ENCODE assay signal across 33 cellular contexts in genomic region chr6:111492499-111492898, GRCh38. TPM values are rescaled to one million over a fixed set of nuclear protein-coding genes. Genes with fewer than 3 reads are reported as not detected.
DNase-seq lines count a peak whose midpoint lies in the region; ATAC-seq, FAIRE-seq and TF ChIP-seq lines count a peak whose summit lies in the region.
"Had no signal": no experiment of that assay in that cellular context is flagged by ENCODE, and none has a peak within 500 bp of the region (broad histone marks: within the 10 kb centered on the region; RNA-seq: fewer than 3 reads in every experiment).

No MANE protein-coding gene starts in this region.

- TF ChIP-seq POLR2A in HepG2 (IDR thresholded peaks at IDR 0.05; ENCODE audit: insufficient read depth in 1 of 2, low read depth in 2 of 2, low read length in 2 of 2): no peak
- TF ChIP-seq POLR2A in right lobe of liver (IDR thresholded peaks at IDR 0.05): no peak
- no peak for TF ChIP-seq POLR2A in K562 (conservative IDR thresholded peaks at IDR 0.05)
- TF ChIP-seq POLR2A in sigmoid colon (IDR thresholded peaks at IDR 0.05): no peak

- H3K36me3 ChIP-seq in HepG2 (replicated peaks in 1 of 2; ENCODE audit: control insufficient read depth in 1 of 2, insufficient read depth in 2 of 2, low read length in 2 of 2) (peaks cover 0 to 4% of the 10 kb centered on the region in 2 experiments; a peak in 2 of 5 replicates), right lobe of liver (no peaks in the 10 kb centered on the region), A673 (ENCODE audit: insufficient read depth, low read length, poor library complexity, severe bottlenecking) (no peaks in the 10 kb centered on the region), K562 (ENCODE audit: control insufficient read depth, insufficient read depth, low read length) (peaks cover 6% of the 10 kb centered on the region; the same call in 1 of the 3 replicates), sigmoid colon (no peaks in the 10 kb centered on the region)

- H3K9me1 ChIP-seq in K562 (ENCODE audit: control insufficient read depth, insufficient read depth, low read length): no peaks in the 10 kb centered on the region

- H3K27ac ChIP-seq in HepG2 (ENCODE audit: extremely low read length, insufficient read depth, low read length): no peak overlapping the region
- H3K27ac ChIP-seq in right lobe of liver: no peak overlapping the region
- H3K27ac ChIP-seq in A673 (ENCODE audit: low read depth, low read length, poor library complexity, severe bottlenecking): peak overlapping the region; percentile 41
- H3K27ac ChIP-seq in K562 (ENCODE audit: extremely low read depth, low read depth, low read length): no peak overlapping the region
- no peak overlapping the region for H3K27ac ChIP-seq in sigmoid colon
- H3K27ac ChIP-seq: 22Rv1; A549; BLaER1; BLaER1 treated with 17β-estradiol and CSF1 and Interleukin-3, amounts not matched to agents 10 nM and 100 nM; C4-2B had no signal

- FAIRE-seq in HepG2 (lab: Jason Lieb, UNC): no peak
- FAIRE-seq in K562 (lab: Jason Lieb, UNC): no peak
- FAIRE-seq: A204.1, A549, D721Med had no signal

- no peak overlapping the region for H3K9ac ChIP-seq in HepG2 (ENCODE audit: insufficient read depth, low read depth, low read length)
- H3K9ac ChIP-seq in K562 (ENCODE audit: insufficient read depth in 1 of 2, low read depth in 2 of 2, low read length in 2 of 2): no peak overlapping the region
- H3K9ac ChIP-seq: BLaER1; BLaER1 treated with 17β-estradiol and CSF1 and Interleukin-3, amounts not matched to agents 10 nM and 100 nM had no signal

- no peak overlapping the region for H3K4me3 ChIP-seq in HepG2 (replicated peaks in 1 of 3; ENCODE audit: insufficient read depth in 1 of 3, low read depth in 2 of 3, low read length in 3 of 3)
- no peak overlapping the region for H3K4me3 ChIP-seq in right lobe of liver
- no peak overlapping the region for H3K4me3 ChIP-seq in A673 (ENCODE audit: low read depth, low read length, poor library complexity, severe bottlenecking)
- no peak overlapping the region for H3K4me3 ChIP-seq in K562
- no peak overlapping the region for H3K4me3 ChIP-seq in sigmoid colon
- H3K4me3 ChIP-seq: A549; BLaER1; BLaER1 treated with 17β-estradiol and CSF1 and Interleukin-3, amounts not matched to agents 10 nM and 100 nM had no signal

- CTCF ChIA-PET in HepG2 (lab: Yijun Ruan, JAX; ENCODE audit: low intra/inter-chr PET ratio, low total read pairs) (no interaction called here), A673 (lab: Charles Lee) (no interaction called here), K562 (lab: Yijun Ruan, JAX; ENCODE audit: low intra/inter-chr PET ratio) (no interaction called here)

- H3K4me1 ChIP-seq in HepG2 (ENCODE audit: insufficient read depth, low read length) (0 out of 2 replicates have a peak, but pooled peaks cover 8% of the 10 kb centered on the region), right lobe of liver (no peaks in the 10 kb centered on the region), A673 (ENCODE audit: insufficient read depth, low read length, poor library complexity, severe bottlenecking) (peaks cover 10% of the 10 kb centered on the region), K562 (replicated peaks in 1 of 2; ENCODE audit: control insufficient read depth in 2 of 2, insufficient read depth in 2 of 2, low read length in 2 of 2) (no peaks in the 10 kb centered on the region), sigmoid colon (peaks cover 0 to 15% (median 10%) of the 10 kb centered on the region in 4 donors)
- H3K4me1 ChIP-seq: A549, BE2C, Caco-2 had no signal

- H3K4me2 ChIP-seq in HepG2 (ENCODE audit: low read depth, low read length): no peak overlapping the region
- no peak overlapping the region for H3K4me2 ChIP-seq in K562 (ENCODE audit: insufficient read depth, low read length)
- H3K4me2 ChIP-seq: A549; BLaER1; BLaER1 treated with 17β-estradiol and CSF1 and Interleukin-3, amounts not matched to agents 10 nM and 100 nM had no signal

- H2AFZ ChIP-seq in HepG2 (ENCODE audit: low read length): no peak overlapping the region
- H2AFZ ChIP-seq in K562 (ENCODE audit: low read depth, low read length): no peak overlapping the region

- POLR2A ChIA-PET in HepG2 (lab: Yijun Ruan, JAX): interaction anchor here (0.8 to 1.0 kb wide), 2 partner anchors 8 to 10 kb away, joined by 3 to 4 read pairs; partner anchors contain the start of gene REV3L
- POLR2A ChIA-PET in A673 (lab: Charles Lee; ENCODE audit: low non-redundant PET): no interaction called here
- POLR2A ChIA-PET in K562 (lab: Yijun Ruan, JAX): no interaction called here

- no peak for TF ChIP-seq CTCF in HepG2 (CRISPR knock-in tag; IDR thresholded peaks at IDR 0.05)
- TF ChIP-seq CTCF in right lobe of liver (IDR thresholded peaks at IDR 0.05): no peak
- no peak for TF ChIP-seq CTCF in A673 (conservative IDR thresholded peaks at IDR 0.05; ENCODE audit: low read depth, low read length)
- TF ChIP-seq CTCF in K562 (IDR thresholded peaks at IDR 0.05 in 2 of 3, conservative IDR thresholded peaks at IDR 0.05 in 1 of 3; ENCODE audit: insufficient read depth in 2 of 3, low read depth in 1 of 3, low read length in 3 of 3): no peak
- no peak for TF ChIP-seq CTCF in sigmoid colon (IDR thresholded peaks at IDR 0.05)

- H3K27me3 ChIP-seq in HepG2 (ENCODE audit: control insufficient read depth in 1 of 2, insufficient read depth in 2 of 2, low read length in 2 of 2) (no peaks in the 10 kb centered on the region), right lobe of liver (no peaks in the 10 kb centered on the region), A673 (replicated peaks; ENCODE audit: insufficient read depth, low read depth, low read length, poor library complexity) (no peaks in the 10 kb centered on the region), K562 (ENCODE audit: control insufficient read depth in 2 of 2, insufficient read depth in 2 of 2, low read length in 2 of 2) (no peaks in the 10 kb centered on the region), sigmoid colon (no peaks in the 10 kb centered on the region)
- H3K27me3 ChIP-seq: BE2C; BLaER1; BLaER1 treated with 17β-estradiol and CSF1 and Interleukin-3, amounts not matched to agents 10 nM and 100 nM had no signal

- TF ChIP-seq RAD21 in HepG2 (CRISPR knock-in tag; IDR thresholded peaks at IDR 0.05) (no peak), K562 (CRISPR knock-in tag; conservative IDR thresholded peaks at IDR 0.05 in 1 of 2, IDR thresholded peaks at IDR 0.05 in 1 of 2) (no peak)

- no peak for ATAC-seq in HepG2
- no peak for ATAC-seq in right lobe of liver
- ATAC-seq in K562: no peak; the same call in 2 of the 3 replicates
- ATAC-seq: A549; CD8-positive, alpha-beta T cell had no signal

- DNase-seq in HepG2 (ENCODE audit: low spot score) (no peak), right lobe of liver (no peak), A673 (ENCODE audit: low spot score) (no peak), K562 (ENCODE audit: extremely low read depth in 1 of 4, low spot score in 3 of 4) (no peak), sigmoid colon (no peak), cardiac septum (ENCODE audit: low spot score) (no peak)
- DNase-seq: 8988T; ACHN; AML-193; BE2C; C1 segment of cervical spinal cord; Caco-2; Calu3; CD4-positive, alpha-beta memory T cell; CD4-positive, alpha-beta T cell; CD4-positive, CD25-positive, alpha-beta regulatory T cell; CD8-positive, alpha-beta memory T cell; CD8-positive, alpha-beta T cell; COR-L47; DMS 273 treated with DMSO at 0.1 percent for 48 hours; DMS153; DMS53; DMS79; DMS79 treated with DMSO at 0.1 percent for 48 hours; DND-41; EL had no signal

- TF ChIP-seq EP300 in HepG2 (IDR thresholded peaks at IDR 0.05; ENCODE audit: low read depth in 2 of 2, low read length in 2 of 2): no peak
- no peak for TF ChIP-seq EP300 in HepG2 (CRISPR knock-in tag; IDR thresholded peaks at IDR 0.05; ENCODE audit: borderline replicate concordance)
- no peak for TF ChIP-seq EP300 in K562 (IDR thresholded peaks at IDR 0.05; ENCODE audit: low read length)
- no peak for TF ChIP-seq EP300 in sigmoid colon (IDR thresholded peaks at IDR 0.05)

- no TSS peak for BruUV-seq in HepG2 (replicated peaks; lab: Mats Ljungman, UMichigan)
- BruUV-seq in A673 (replicated peaks; lab: Mats Ljungman, UMichigan): no TSS peak
- no TSS peak for BruUV-seq in K562 (replicated peaks; lab: Mats Ljungman, UMichigan)

- H4K20me1 ChIP-seq in HepG2 (ENCODE audit: insufficient read depth, low read length) (no peaks in the 10 kb centered on the region), K562 (replicated peaks; ENCODE audit: control insufficient read depth, insufficient read depth, low read length) (no peaks in the 10 kb centered on the region)

- WGBS in HepG2 (ENCODE audit: low lambda C conversion rate): 95% methylated on average over 2 of the region's 2 CpGs
- 96% methylated on average over 2 of the region's 2 CpGs for WGBS in right lobe of liver (ENCODE audit: insufficient coverage, low coverage, low lambda C conversion rate, missing lambda C conversion rate)
- 84% methylated on average over 2 of the region's 2 CpGs for WGBS in K562 (ENCODE audit: insufficient coverage, low coverage, missing lambda C conversion rate)
- 97 to 99% methylated on average over 2 of the region's 2 CpGs for WGBS in sigmoid colon, 2 donors

- H3K79me2 ChIP-seq in HepG2 (ENCODE audit: insufficient read depth, low read length): peaks cover 46% of the 10 kb centered on the region
- H3K79me2 ChIP-seq in K562 (ENCODE audit: control insufficient read depth, insufficient read depth, low read length): no peaks in the 10 kb centered on the region

- intact Hi-C loops in HepG2 (cut with micrococcal nuclease; ENCODE audit: unreplicated experiment): no loop called here
- intact Hi-C loops in right lobe of liver (cut with DNase I): no loop called here
- intact Hi-C loops in A673 (cut with micrococcal nuclease; ENCODE audit: unreplicated experiment): no loop called here
- intact Hi-C loops in K562 (cut with micrococcal nuclease): no loop called here
- intact Hi-C loops in sigmoid colon (cut with DNase I): no loop called here
- intact Hi-C loops in cardiac septum (cut with DNase I): no loop called here

- H3K9me3 ChIP-seq in HepG2 (ENCODE audit: low read length): no peaks in the 10 kb centered on the region
- no peaks in the 10 kb centered on the region for H3K9me3 ChIP-seq in right lobe of liver
- no peaks in the 10 kb centered on the region for H3K9me3 ChIP-seq in A673 (ENCODE audit: low read depth, low read length, poor library complexity, severe bottlenecking)
- no peaks in the 10 kb centered on the region for H3K9me3 ChIP-seq in K562 (replicated peaks; ENCODE audit: control insufficient read depth, insufficient read depth, low read depth, low read length)
- H3K9me3 ChIP-seq in sigmoid colon: no peaks in the 10 kb centered on the region
- H3K9me3 ChIP-seq: A549; BE2C; BLaER1; BLaER1 treated with 17β-estradiol and CSF1 and Interleukin-3, amounts not matched to agents 10 nM and 100 nM; Caco-2 had no signal

- in situ Hi-C loops in HepG2 (cut with HindIII; ENCODE audit: extremely low pct_ligation_motif_present, low pct_unique_long_range_greater_than_20kb) (no loop called here), K562 (cut with MboI) (no loop called here)

RNA-seq across cellular contexts. Expression of gene REV3L, which starts 9.5 kb away (rescaled TPM):
- total RNA-seq in HepG2 (2016; rRNA removed; fragmentation: Illumina TruSeq; extraction: Trizol) (31.3 and 48.0 TPM in 2 replicates), right lobe of liver (10 to 100 TPM in 4 of 6 experiments, 1 to 10 TPM in 2; 9.3 to 21.4 (median 12.5) TPM), A673 (2021) (24.0 and 25.3 TPM in 2 replicates), K562 (2014; rRNA removed) (13.0 and 14.4 TPM in 2 replicates), K562 (2014; rRNA removed; fragmentation: Illumina TruSeq; extraction: Trizol) (22.1 and 23.5 TPM in 2 replicates), K562 (2015; rRNA removed; fragmentation: Illumina TruSeq; extraction: Trizol) (22.5 and 24.4 TPM in 2 replicates), K562 (2021) (12.1 and 16.6 TPM in 2 replicates), sigmoid colon (100 to 1,000 TPM in 1 of 4 donors, 10 to 100 TPM in 3; 72.1 to 122 (median 84.4) TPM), cardiac septum (17.8 TPM)
- total RNA-seq in HepG2 (2016; cell fraction: cytosol; rRNA removed; fragmentation: Illumina TruSeq; extraction: Trizol; ENCODE audit: low read depth): 90.3 and 96.9 TPM in 2 replicates
- 31.5 and 50.9 TPM in 2 replicates for total RNA-seq in HepG2 (2016; cell fraction: insoluble cytoplasmic fraction; rRNA removed; fragmentation: Illumina TruSeq; extraction: Trizol)
- 39.0 and 57.5 TPM in 2 replicates for total RNA-seq in HepG2 (2016; cell fraction: membrane; rRNA removed; fragmentation: Illumina TruSeq; extraction: Trizol)
- 75.6 and 80.9 TPM in 2 replicates for total RNA-seq in HepG2 (2016; cell fraction: nucleus; rRNA removed; fragmentation: Illumina TruSeq; extraction: Trizol)
- polyA plus RNA-seq in HepG2 (2011; rRNA removed) (11.3 and 12.8 TPM in 2 replicates), K562 (2011; rRNA removed) (11.7 and 16.7 TPM in 2 replicates), K562 (2014; fragmentation: Illumina TruSeq; extraction: Trizol) (10.9 and 16.8 TPM in 2 replicates), K562 (2014; fragmentation: Nextera tagmentation; extraction: Ambion mirVana) (1 to 10 TPM; 5.5 to 6.2 TPM), K562 (2014; rRNA removed) (9.1 and 11.5 TPM in 2 replicates), sigmoid colon (1 to 10 TPM; 3.0 to 9.6 (median 8.9) TPM)
- 5.3 and 8.5 TPM in 2 replicates for polyA plus RNA-seq in HepG2 (2011; cell fraction: cytosol; rRNA removed)
- 7.9 and 9.3 TPM in 2 replicates for polyA plus RNA-seq in HepG2 (2011; cell fraction: nucleus; rRNA removed)
- 10.5 and 11.7 TPM in 2 replicates for polyA plus RNA-seq in HepG2 (2012)
- 2.4 and 2.7 TPM in 2 replicates for polyA plus RNA-seq in HepG2 (2016; cell fraction: cytosol; fragmentation: Illumina TruSeq; extraction: Trizol; ENCODE audit: low read depth)
- 34.0 and 36.3 TPM in 2 replicates for polyA plus RNA-seq in HepG2 (2016; cell fraction: insoluble cytoplasmic fraction; fragmentation: Illumina TruSeq; extraction: Trizol; ENCODE audit: low read depth)
- polyA plus RNA-seq in HepG2 (2016; cell fraction: membrane; fragmentation: Illumina TruSeq; extraction: Trizol; ENCODE audit: low read depth): 4.3 and 5.6 TPM in 2 replicates
- polyA plus RNA-seq in HepG2 (2016; cell fraction: nucleus; fragmentation: Illumina TruSeq; extraction: Trizol; ENCODE audit: insufficient read depth, low read depth): 30.6 and 34.2 TPM in 2 replicates
- 12.1 and 22.3 TPM in 2 replicates for polyA minus RNA-seq in HepG2 (2011; rRNA and poly(A)+ RNA removed; ENCODE audit: low replicate concordance)
- polyA minus RNA-seq in HepG2 (2011; cell fraction: cytosol; rRNA and poly(A)+ RNA removed): 18.6 and 21.0 TPM in 2 replicates
- 90.9 and 94.9 TPM in 2 replicates for polyA minus RNA-seq in HepG2 (2011; cell fraction: nucleus; rRNA and poly(A)+ RNA removed)
- 20.0 and 85.9 TPM in 2 replicates for total RNA-seq in K562 (2011; cell fraction: chromatin; rRNA removed; ENCODE audit: low replicate concordance)
- total RNA-seq in K562 (2011; cell fraction: nucleolus; rRNA removed): 9.3 and 16.7 TPM in 2 replicates
- 25.5 and 35.3 TPM in 2 replicates for total RNA-seq in K562 (2011; cell fraction: nucleoplasm; rRNA removed)
- 3.3 and 6.2 TPM in 2 replicates for polyA plus RNA-seq in K562 (2011; cell fraction: cytosol; rRNA removed)
- 9.2 and 12.9 TPM in 2 replicates for polyA plus RNA-seq in K562 (2011; cell fraction: nucleus; rRNA removed)
- 7.7 and 8.1 TPM in 2 replicates for polyA plus RNA-seq in K562 (2012)
- 40.9 and 47.2 TPM in 2 replicates for polyA minus RNA-seq in K562 (2011; rRNA and poly(A)+ RNA removed)
- 11.5 and 13.4 TPM in 2 replicates for polyA minus RNA-seq in K562 (2011; cell fraction: cytosol; rRNA and poly(A)+ RNA removed)
- 28.9 and 41.9 TPM in 2 replicates for polyA minus RNA-seq in K562 (2011; cell fraction: nucleus; rRNA and poly(A)+ RNA removed)

Comparison
In these comparisons a context has a peak if more than half of its experiments do, and no peak if none do; other contexts are left out.
1. Of the 241 proteins assayed by ChIP-seq in both HepG2 and K562: peak only in HepG2: none; only in K562: none; in both: ZNF121; in neither: 240.